In genomic region chr2:215794829-215795546, GRCh38 we compare ENCODE assay signal across 1 cellular context.
A peak's percentile ranks its signal among the peaks of the same experiment; 100 is the strongest.
TF ChIP-seq lines count a peak whose summit lies in the region.

No MANE protein-coding gene starts in this region.

TF ChIP-seq in HepG2, 621 proteins besides CTCF, POLR2A, EP300 and RAD21 (continued from another document and continues in another):
- TF ChIP-seq PRDM10 (CRISPR knock-in tag; IDR thresholded peaks at IDR 0.05; ENCODE audit: low read depth) (0 out of 2 replicates have a peak, but pooled peaks have one; percentile 18), HBP1 (CRISPR knock-in tag; IDR thresholded peaks at IDR 0.05; ENCODE audit: low read depth) (0 out of 2 replicates have a peak, but pooled peaks have one; percentile 12), ZNF564 (CRISPR knock-in tag; IDR thresholded peaks at IDR 0.05) (no peak), ZNF605 (CRISPR knock-in tag; IDR thresholded peaks at IDR 0.05) (peak; percentile 45; the same call in 1 of the 2 replicates), ATM (IDR thresholded peaks at IDR 0.05; ENCODE audit: borderline replicate concordance) (no peak), PLSCR1 (CRISPR knock-in tag; IDR thresholded peaks at IDR 0.05; ENCODE audit: borderline replicate concordance) (no peak), HMGXB4 (CRISPR knock-in tag; IDR thresholded peaks at IDR 0.05; ENCODE audit: borderline replicate concordance in 1 of 2, low read depth in 1 of 2) (0 out of 4 replicates have a peak, but pooled peaks of 1 of the 2 experiments have one; percentile 30), ZNF256 (CRISPR knock-in tag; conservative IDR thresholded peaks at IDR 0.05) (no peak), NCOR1 (IDR thresholded peaks at IDR 0.05; ENCODE audit: borderline replicate concordance, low read length) (no peak), MTERF4 (CRISPR knock-in tag; IDR thresholded peaks at IDR 0.05) (no peak), DZIP1 (CRISPR knock-in tag; IDR thresholded peaks at IDR 0.05) (no peak), KDM4B (CRISPR knock-in tag; IDR thresholded peaks at IDR 0.05) (no peak), BCLAF1 (IDR thresholded peaks at IDR 0.05) (no peak), ZSCAN31 (CRISPR knock-in tag; IDR thresholded peaks at IDR 0.05; ENCODE audit: low read depth) (no peak), ZNF549 (CRISPR knock-in tag; IDR thresholded peaks at IDR 0.05) (no peak), YEATS2 (CRISPR knock-in tag; IDR thresholded peaks at IDR 0.05; ENCODE audit: borderline replicate concordance) (no peak), ZSCAN9 (CRISPR knock-in tag; IDR thresholded peaks at IDR 0.05; ENCODE audit: borderline replicate concordance) (no peak), ZNF326 (CRISPR knock-in tag; IDR thresholded peaks at IDR 0.05; ENCODE audit: borderline replicate concordance) (no peak), TSC22D2 (CRISPR knock-in tag; IDR thresholded peaks at IDR 0.05; ENCODE audit: borderline replicate concordance) (peak; percentile 8; the same call in 1 of the 2 replicates), ARID5B (CRISPR knock-in tag; IDR thresholded peaks at IDR 0.05) (peak; percentile 38; the same call in 1 of the 2 replicates), XBP1 (CRISPR knock-in tag; IDR thresholded peaks at IDR 0.05) (peak; percentile 15; the same call in 1 of the 2 replicates), HNF4A (CRISPR knock-in tag; IDR thresholded peaks at IDR 0.05) (peak; percentile 20; the same call in 1 of the 2 replicates), ZNF501 (CRISPR knock-in tag; IDR thresholded peaks at IDR 0.05) (peak; percentile 42; the same call in 1 of the 2 replicates), NR0B2 (CRISPR knock-in tag; IDR thresholded peaks at IDR 0.05) (no peak), ZSCAN22 (CRISPR knock-in tag; IDR thresholded peaks at IDR 0.05) (no peak), FOSL2 (CRISPR knock-in tag; IDR thresholded peaks at IDR 0.05) (peak; percentile 38), ARID4A (CRISPR knock-in tag; IDR thresholded peaks at IDR 0.05; ENCODE audit: borderline replicate concordance) (no peak; the same call in 1 of the 2 replicates), KDM2A (CRISPR knock-in tag; IDR thresholded peaks at IDR 0.05; ENCODE audit: borderline replicate concordance, low read depth) (no peak), MAFF (IDR thresholded peaks at IDR 0.05; ENCODE audit: low read depth, low read length) (0 out of 2 replicates have a peak, but pooled peaks have one; percentile 24)
